Comparison of ENCODE assay signal across 23 cellular contexts in the genomic region with DNA sequence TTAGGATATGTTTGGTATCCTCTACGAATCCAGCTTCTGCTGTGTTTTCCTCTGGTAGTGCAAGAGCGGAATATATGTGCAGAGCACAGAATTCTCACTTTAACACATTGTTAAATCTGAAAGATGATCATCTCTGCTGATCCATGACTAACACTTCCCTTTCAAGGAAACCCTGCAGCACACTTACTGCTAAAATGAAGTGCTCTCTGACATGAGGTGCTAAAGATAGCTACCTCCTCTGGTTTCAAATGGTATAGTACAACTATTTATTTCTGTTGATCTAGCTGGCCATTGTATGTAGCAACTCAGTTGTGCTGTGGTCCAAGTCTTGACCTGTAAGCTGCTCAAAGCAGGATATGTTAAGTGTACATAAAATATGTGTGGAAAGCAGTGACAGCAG.
"Had no signal": no experiment of that assay in that cellular context is flagged by ENCODE, and none has a peak within 500 bp of the region (broad histone marks: within the 10 kb centered on the region; RNA-seq: fewer than 3 reads in every experiment).

No MANE protein-coding gene starts in this region.

- H3K27ac Mint-ChIP-seq: effector memory CD8-positive, alpha-beta T cell; naive thymus-derived CD8-positive, alpha-beta T cell had no signal

- H3K36me3 Mint-ChIP-seq: naive thymus-derived CD8-positive, alpha-beta T cell had no signal

- ATAC-seq: effector memory CD8-positive, alpha-beta T cell; heart right ventricle; left cardiac atrium; left ventricle myocardium superior; lower lobe of right lung; naive thymus-derived CD8-positive, alpha-beta T cell; sciatic nerve; stimulated activated naive CD8-positive, alpha-beta T cell treated with anti-CD3 and anti-CD28 coated beads, Interleukin-15, amount 100 ng/mL, for 72 hours; upper lobe of right lung had no signal

- H3K4me3 Mint-ChIP-seq: effector memory CD8-positive, alpha-beta T cell; naive thymus-derived CD8-positive, alpha-beta T cell; nephron progenitor cell; stimulated activated naive CD8-positive, alpha-beta T cell treated with anti-CD3 and anti-CD28 coated beads, Interleukin-15, amount 100 ng/mL, for 72 hours had no signal

- H3K4me1 Mint-ChIP-seq: naive thymus-derived CD8-positive, alpha-beta T cell; nephron progenitor cell had no signal

- DNase-seq: effector memory CD8-positive, alpha-beta T cell; erythroblast; esophagus squamous epithelium; foreskin melanocyte; glutamatergic neuron; heart right ventricle; hippocampal formation; left cardiac atrium; left ventricle myocardium superior; lower lobe of right lung; naive thymus-derived CD8-positive, alpha-beta T cell; nephron progenitor cell; nucleus accumbens; stimulated activated CD4-positive, alpha-beta T cell treated with anti-CD3 and anti-CD28 coated beads, Interleukin-12 subunit alpha, Interleukin-12 subunit beta, amount 100 ng/mL, for 4 hours; stimulated activated CD4-positive, alpha-beta T cell treated with anti-CD3 and anti-CD28 coated beads, Interleukin-1b, Interleukin-23, amount 100 ng/mL, for 48 hours; stimulated activated CD4-positive, alpha-beta T cell treated with anti-CD3 and anti-CD28 coated beads, Interleukin-4, amount 100 ng/mL, for 1 hour; stimulated activated CD8-positive, alpha-beta memory T cell treated with anti-CD3 and anti-CD28 coated beads, Interleukin-4, amount 100 ng/mL, for 48 hours; stimulated activated naive CD4-positive, alpha-beta T cell; stimulated activated naive CD8-positive, alpha-beta T cell treated with anti-CD3 and anti-CD28 coated beads, Interleukin-15, amount 100 ng/mL, for 72 hours; transverse colon; upper lobe of right lung; uterus had no signal

- H3K9me3 Mint-ChIP-seq: effector memory CD8-positive, alpha-beta T cell; naive thymus-derived CD8-positive, alpha-beta T cell; stimulated activated naive CD8-positive, alpha-beta T cell treated with anti-CD3 and anti-CD28 coated beads, Interleukin-15, amount 100 ng/mL, for 72 hours had no signal
